9 cellular contexts compared by ENCODE assay signal in genomic region chr15:79939399-79939798, GRCh38. TPM values are rescaled to one million over a fixed set of nuclear protein-coding genes. Genes with fewer than 3 reads are reported as not detected.
"Had no signal": no experiment of that assay in that cellular context is flagged by ENCODE, and none has a peak within 500 bp of the region (broad histone marks: within the 10 kb centered on the region; RNA-seq: fewer than 3 reads in every experiment).

No MANE protein-coding gene starts in this region.

- FAIRE-seq: G401.6, GM12878, GM12891, GM12892, GM18507, GM19239 had no signal

- ATAC-seq: GM12878 had no signal

- DNase-seq: GDM1, GF-D8 had no signal

- H3K4me3 ChIP-seq: GM12878 had no signal

RNA-seq across cellular contexts. Expression of gene BCL2A1, which starts 31.6 kb away (rescaled TPM):
- total RNA-seq: G401 had no signal
